Comparison of ENCODE assay signal across 8 cellular contexts in the genomic region with DNA sequence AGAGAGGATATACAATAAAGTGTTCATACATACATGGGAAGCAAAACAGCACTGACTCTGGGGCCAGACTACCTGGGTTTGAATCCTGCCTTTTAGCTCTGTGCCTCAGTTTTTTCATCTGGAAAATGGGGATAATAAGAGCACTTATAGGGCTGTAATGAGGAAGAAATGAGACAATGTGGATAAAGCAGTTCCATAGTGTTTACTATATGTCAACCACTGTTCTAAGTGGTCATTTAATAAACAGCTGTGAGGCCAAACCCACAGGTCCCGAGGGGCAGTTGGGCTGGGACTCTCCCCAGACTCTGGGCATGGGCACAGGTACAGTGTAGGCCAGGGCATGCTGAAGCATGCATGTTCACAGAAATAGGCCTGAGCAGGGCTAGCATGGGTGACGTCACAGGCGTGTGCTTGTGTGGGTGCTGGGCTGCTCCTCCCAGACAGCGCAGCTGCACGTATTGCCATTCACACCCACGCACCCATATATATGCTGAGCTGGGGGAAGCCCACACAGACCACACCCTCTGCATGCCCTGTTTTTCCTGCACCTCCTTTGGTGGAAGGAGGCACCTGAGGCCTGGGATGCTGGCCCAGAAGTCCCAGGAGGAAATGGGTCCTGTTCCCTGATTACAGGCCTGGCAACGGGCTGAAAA. TPM values are rescaled to one million over a fixed set of nuclear protein-coding genes. Genes with fewer than 3 reads are reported as not detected.
DNase-seq lines count a peak whose midpoint lies in the region; ATAC-seq, FAIRE-seq and TF ChIP-seq lines count a peak whose summit lies in the region.

No MANE protein-coding gene starts in this region.

- TF ChIP-seq POLR2A in HepG2 (IDR thresholded peaks at IDR 0.05; ENCODE audit: insufficient read depth in 1 of 2, low read depth in 2 of 2, low read length in 2 of 2) (no peak), testis (IDR thresholded peaks at IDR 0.05) (no peak)

- TF ChIP-seq CTCF in HepG2 (CRISPR knock-in tag; IDR thresholded peaks at IDR 0.05), result no peak
- TF ChIP-seq CTCF in testis (IDR thresholded peaks at IDR 0.05), result no peak
- no peak for TF ChIP-seq CTCF in heart right ventricle (IDR thresholded peaks at IDR 0.05)

- no peaks in the 10 kb centered on the region for H3K9me3 ChIP-seq in HepG2 (ENCODE audit: low read length)
- H3K9me3 ChIP-seq in testis, result no peaks in the 10 kb centered on the region
- no peaks in the 10 kb centered on the region for H3K9me3 ChIP-seq in heart right ventricle

- H3K27ac ChIP-seq in HepG2 (ENCODE audit: extremely low read length, insufficient read depth, low read length) (no peak overlapping the region), testis (no peak overlapping the region), heart right ventricle (no peak overlapping the region)

- H3K4me1 ChIP-seq in HepG2 (ENCODE audit: insufficient read depth, low read length) (peaks cover 60% of the 10 kb centered on the region), testis (peaks cover 3% of the 10 kb centered on the region), heart right ventricle (peaks cover 4 to 27% (median 18%) of the 10 kb centered on the region in 9 donors)

- POLR2A ChIA-PET in HepG2 (lab: Yijun Ruan, JAX), result no interaction called here

- no peak for FAIRE-seq in HepG2 (lab: Jason Lieb, UNC)

- H3K9ac ChIP-seq in HepG2 (ENCODE audit: insufficient read depth, low read depth, low read length), result no peak overlapping the region

- DNase-seq in activated CD4-positive, alpha-beta T cell treated with anti-CD3 and anti-CD28 coated beads, Interleukin-2, amount 10 ng/mL, durations not matched to agents 24 days and 14 days, result peak; percentile 84
- DNase-seq in HepG2 (ENCODE audit: low spot score) (no peak), testis (no peak), DMS53 treated with DMSO at 0.1 percent for 48 hours (lab: John Stamatoyannopoulos, UW; ENCODE audit: unreplicated experiment) (no peak), RKO (ENCODE audit: low spot score) (no peak), heart right ventricle (no peak)

- CTCF ChIA-PET in HepG2 (lab: Yijun Ruan, JAX; ENCODE audit: low intra/inter-chr PET ratio, low total read pairs), result interaction anchor here (2.5 to 2.6 kb wide), 2 partner anchors 40 to 205 kb away, joined by 13 to 28 read pairs; a partner anchor contains a TSS

- peaks cover 14% of the 10 kb centered on the region for H3K79me2 ChIP-seq in HepG2 (ENCODE audit: insufficient read depth, low read length)

- no peaks in the 10 kb centered on the region for H3K36me3 ChIP-seq in HepG2 (replicated peaks in 1 of 2; ENCODE audit: control insufficient read depth in 1 of 2, insufficient read depth in 2 of 2, low read length in 2 of 2)
- no peaks in the 10 kb centered on the region for H3K36me3 ChIP-seq in testis (ENCODE audit: low read depth, missing control alignments)
- no peaks in the 10 kb centered on the region for H3K36me3 ChIP-seq in heart right ventricle

- peaks cover 11% of the 10 kb centered on the region for H3K36me3 Mint-ChIP-seq in activated CD4-positive, alpha-beta T cell treated with anti-CD3 and anti-CD28 coated beads, Interleukin-2, amount 10 ng/mL, durations not matched to agents 24 days and 14 days (ENCODE audit: low read depth)

- H2AFZ ChIP-seq in HepG2 (ENCODE audit: low read length), result no peak overlapping the region

- H3K4me3 ChIP-seq in HepG2 (replicated peaks in 1 of 3; ENCODE audit: insufficient read depth in 1 of 3, low read depth in 2 of 3, low read length in 3 of 3) (no peak overlapping the region), testis (no peak overlapping the region), heart right ventricle (no peak overlapping the region)

- intact Hi-C loops in activated CD4-positive, alpha-beta T cell treated with anti-CD3 and anti-CD28 coated beads, Interleukin-2, amount 10 ng/mL, durations not matched to agents 24 days and 14 days (cut with micrococcal nuclease), result loop anchor here (10.0 kb wide), 1 partner anchor 561 kb away; no protein-coding TSS in a partner anchor
- intact Hi-C loops in HepG2 (cut with micrococcal nuclease; ENCODE audit: unreplicated experiment), result no loop called here
- intact Hi-C loops in testis (cut with DNase I; ENCODE audit: low total_unique reads), result no loop called here
- intact Hi-C loops in heart right ventricle (cut with DNase I), result loop anchor here in 6 of 10 donors (2.0 to 10.0 kb wide), 6 partner anchors 98 to 281 kb away; a partner anchor contains a TSS

- BruUV-seq in HepG2 (replicated peaks; lab: Mats Ljungman, UMichigan), result no TSS peak

- peak; percentile 38 for ATAC-seq in GM18502 (IDR thresholded peaks at IDR 0.05; ENCODE audit: poor library complexity, unreplicated experiment)
- peak; percentile 36 for ATAC-seq in HG02970 (IDR thresholded peaks at IDR 0.05; ENCODE audit: low FRiP score, unreplicated experiment)
- no peak for ATAC-seq in HepG2
- ATAC-seq in heart right ventricle, result no peak

- H3K4me1 Mint-ChIP-seq in activated CD4-positive, alpha-beta T cell treated with anti-CD3 and anti-CD28 coated beads, Interleukin-2, amount 10 ng/mL, durations not matched to agents 24 days and 14 days, result peaks cover 40% of the 10 kb centered on the region

- H3K9me3 Mint-ChIP-seq in activated CD4-positive, alpha-beta T cell treated with anti-CD3 and anti-CD28 coated beads, Interleukin-2, amount 10 ng/mL, durations not matched to agents 24 days and 14 days, result no peaks in the 10 kb centered on the region

- H3K27me3 Mint-ChIP-seq in activated CD4-positive, alpha-beta T cell treated with anti-CD3 and anti-CD28 coated beads, Interleukin-2, amount 10 ng/mL, durations not matched to agents 24 days and 14 days, result no peaks in the 10 kb centered on the region

- TF ChIP-seq RAD21 in HepG2 (CRISPR knock-in tag; IDR thresholded peaks at IDR 0.05), result no peak

- in situ Hi-C loops in HepG2 (cut with HindIII; ENCODE audit: extremely low pct_ligation_motif_present, low pct_unique_long_range_greater_than_20kb), result loop anchor here (10.0 kb wide), 1 partner anchor 201 kb away; no protein-coding TSS in a partner anchor

- TF ChIP-seq EP300 in HepG2 (IDR thresholded peaks at IDR 0.05; ENCODE audit: low read depth in 2 of 2, low read length in 2 of 2), result no peak
- no peak for TF ChIP-seq EP300 in HepG2 (CRISPR knock-in tag; IDR thresholded peaks at IDR 0.05; ENCODE audit: borderline replicate concordance)

- no peaks in the 10 kb centered on the region for H4K20me1 ChIP-seq in HepG2 (ENCODE audit: insufficient read depth, low read length)

- WGBS in HepG2 (ENCODE audit: low lambda C conversion rate), result 75% methylated on average over 7 of the region's 7 CpGs
- WGBS in testis, 2 donors, result 70 to 86% methylated on average over 7 of the region's 7 CpGs
- 88 to 93% methylated on average over 7 of the region's 7 CpGs for WGBS in heart right ventricle, 2 donors

- peak overlapping the region; percentile 5; the same call in 1 of the 2 replicates for H3K4me2 ChIP-seq in HepG2 (ENCODE audit: low read depth, low read length)

- no peak overlapping the region for H3K4me3 Mint-ChIP-seq in activated CD4-positive, alpha-beta T cell treated with anti-CD3 and anti-CD28 coated beads, Interleukin-2, amount 10 ng/mL, durations not matched to agents 24 days and 14 days

- H3K27me3 ChIP-seq in HepG2 (ENCODE audit: control insufficient read depth in 1 of 2, insufficient read depth in 2 of 2, low read length in 2 of 2) (no peaks in the 10 kb centered on the region), testis (no peaks in the 10 kb centered on the region), heart right ventricle (peaks cover 0 to 9% (median 0%) of the 10 kb centered on the region in 7 donors)

- H3K27ac Mint-ChIP-seq in activated CD4-positive, alpha-beta T cell treated with anti-CD3 and anti-CD28 coated beads, Interleukin-2, amount 10 ng/mL, durations not matched to agents 24 days and 14 days, result peak overlapping the region; percentile 77

TF ChIP-seq in HepG2, 621 proteins besides CTCF, POLR2A, EP300 and RAD21 (continues in another document):
- TF ChIP-seq ZNF839 (CRISPR knock-in tag; IDR thresholded peaks at IDR 0.05; ENCODE audit: borderline replicate concordance), result peak; percentile 41; the same call in 1 of the 2 replicates
- TF ChIP-seq TEAD3 (CRISPR knock-in tag; optimal IDR thresholded peaks at IDR 0.05; ENCODE audit: borderline replicate concordance), result peak; percentile 7
- 0 out of 2 replicates have a peak, but pooled peaks have one; percentile 38 for TF ChIP-seq ZNF572 (CRISPR knock-in tag; IDR thresholded peaks at IDR 0.05)
- peak; percentile 95 for TF ChIP-seq ZNF629 (CRISPR knock-in tag; conservative IDR thresholded peaks at IDR 0.05)
- no peak for TF ChIP-seq MTF2 (CRISPR knock-in tag; IDR thresholded peaks at IDR 0.05; ENCODE audit: borderline replicate concordance)

RNA-seq across cellular contexts. Expression of a gene that starts 3.5 kb away (rescaled TPM):
- 246 and 255 TPM in 2 replicates for total RNA-seq in activated CD4-positive, alpha-beta T cell treated with anti-CD3 and anti-CD28 coated beads, Interleukin-2, amount 10 ng/mL, durations not matched to agents 24 days and 14 days
- 53.1 and 85.3 TPM in 2 replicates for total RNA-seq in HepG2 (2016; rRNA removed; fragmentation: Illumina TruSeq; extraction: Trizol)
- total RNA-seq in HepG2 (2016; cell fraction: cytosol; rRNA removed; fragmentation: Illumina TruSeq; extraction: Trizol; ENCODE audit: low read depth), result 8.3 and 10.2 TPM in 2 replicates
- total RNA-seq in HepG2 (2016; cell fraction: insoluble cytoplasmic fraction; rRNA removed; fragmentation: Illumina TruSeq; extraction: Trizol), result 43.2 and 85.3 TPM in 2 replicates
- 23.6 and 25.9 TPM in 2 replicates for total RNA-seq in HepG2 (2016; cell fraction: membrane; rRNA removed; fragmentation: Illumina TruSeq; extraction: Trizol)
- total RNA-seq in HepG2 (2016; cell fraction: nucleus; rRNA removed; fragmentation: Illumina TruSeq; extraction: Trizol), result 119 and 141 TPM in 2 replicates
- polyA plus RNA-seq in HepG2 (2011; rRNA removed), result 158 and 207 TPM in 2 replicates
- 50.7 and 54.7 TPM in 2 replicates for polyA plus RNA-seq in HepG2 (2011; cell fraction: cytosol; rRNA removed)
- 1,608 and 1,708 TPM in 2 replicates for polyA plus RNA-seq in HepG2 (2011; cell fraction: nucleus; rRNA removed)
- polyA plus RNA-seq in HepG2 (2012), result 152 and 164 TPM in 2 replicates
- polyA plus RNA-seq in HepG2 (2016; cell fraction: cytosol; fragmentation: Illumina TruSeq; extraction: Trizol; ENCODE audit: low read depth), result 3.6 and 4.0 TPM in 2 replicates
- 54.2 and 61.1 TPM in 2 replicates for polyA plus RNA-seq in HepG2 (2016; cell fraction: insoluble cytoplasmic fraction; fragmentation: Illumina TruSeq; extraction: Trizol; ENCODE audit: low read depth)
- polyA plus RNA-seq in HepG2 (2016; cell fraction: membrane; fragmentation: Illumina TruSeq; extraction: Trizol; ENCODE audit: low read depth), result 12.4 and 12.5 TPM in 2 replicates
- 371 and 407 TPM in 2 replicates for polyA plus RNA-seq in HepG2 (2016; cell fraction: nucleus; fragmentation: Illumina TruSeq; extraction: Trizol; ENCODE audit: insufficient read depth, low read depth)
- 74.2 and 219 TPM in 2 replicates for polyA minus RNA-seq in HepG2 (2011; rRNA and poly(A)+ RNA removed; ENCODE audit: low replicate concordance)
- 77.9 and 95.1 TPM in 2 replicates for polyA minus RNA-seq in HepG2 (2011; cell fraction: cytosol; rRNA and poly(A)+ RNA removed)
- polyA minus RNA-seq in HepG2 (2011; cell fraction: nucleus; rRNA and poly(A)+ RNA removed), result 286 and 292 TPM in 2 replicates
- total RNA-seq in testis, result 100 to 1,000 TPM; 184 to 186 TPM
- 118 TPM for polyA plus RNA-seq in testis (ENCODE audit: insufficient read depth, low read depth, low replicate concordance)
- total RNA-seq in heart right ventricle, result 10 to 100 TPM; 36.6 to 63.6 (median 47.9) TPM
- 10 to 100 TPM; 38.8 to 81.7 TPM for polyA plus RNA-seq in heart right ventricle

Comparison
In these comparisons a context has a peak if more than half of its experiments do, and no peak if none do; other contexts are left out.
1. ATAC-seq: peak in GM18502 (single experiment) and HG02970 (single experiment); none in HepG2 (single experiment) and heart right ventricle (0 of 8).
2. intact Hi-C loops: an anchor here in activated CD4-positive, alpha-beta T cell treated with anti-CD3 and anti-CD28 coated beads, Interleukin-2, amount 10 ng/mL, durations not matched to agents 24 days and 14 days (10.0 kb wide) and heart right ventricle (2.0 to 10.0 kb wide); none called in HepG2 and testis.